ENCODE assay signal across 8 cellular contexts in the genomic region with DNA sequence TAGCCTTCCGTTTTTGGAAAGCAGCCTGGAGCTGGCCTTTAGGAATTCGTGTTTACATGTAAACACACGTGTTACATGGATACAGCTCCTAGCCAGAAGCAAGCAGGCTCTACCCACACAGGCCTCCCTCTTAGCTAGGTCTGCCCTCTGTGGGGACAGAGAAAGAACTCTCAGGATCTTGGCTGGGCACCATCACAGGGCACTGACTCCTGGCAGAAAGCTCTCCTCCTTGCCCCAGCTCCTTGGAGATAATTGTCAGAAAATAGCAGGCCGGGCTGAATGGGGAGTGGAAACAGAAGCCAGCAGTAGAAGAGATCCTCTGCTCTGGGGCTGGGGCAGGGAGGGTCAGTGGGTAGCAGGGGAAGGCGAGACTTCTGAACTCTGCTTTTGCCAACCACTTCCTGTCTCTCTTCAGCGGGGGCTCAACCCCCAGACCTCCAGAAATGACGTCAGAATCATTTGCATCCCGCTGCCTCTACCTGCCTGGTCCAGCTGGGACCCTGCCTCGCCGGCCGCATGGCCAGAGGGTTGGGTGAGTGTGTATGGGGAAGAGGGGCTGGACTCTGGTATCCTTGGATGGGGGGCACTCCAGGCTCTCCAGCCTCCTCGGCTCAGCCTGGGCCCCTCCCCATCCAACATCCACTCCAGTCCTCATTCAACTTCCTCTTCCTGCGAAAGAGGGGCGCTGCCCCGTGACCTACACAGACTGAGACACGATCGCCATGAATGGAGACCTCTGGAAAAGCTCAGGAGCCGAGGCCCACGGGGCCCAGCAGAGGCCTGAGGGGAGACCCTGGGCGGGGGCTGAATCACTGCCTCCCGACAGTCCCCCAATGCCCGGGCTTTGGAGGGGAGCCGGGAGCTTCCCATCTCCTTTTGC. TPM values are rescaled to one million over a fixed set of nuclear protein-coding genes. Genes with fewer than 3 reads are reported as not detected.
DNase-seq lines count a peak whose midpoint lies in the region; ATAC-seq and TF ChIP-seq lines count a peak whose summit lies in the region.

No MANE protein-coding gene starts in this region.

- H3K9me3 Mint-ChIP-seq in naive B cell: peaks cover 0 to 15% (median 1%) of the 10 kb centered on the region in 7 donors

- intact Hi-C loops in dorsolateral prefrontal cortex (cut with DNase I): no loop called here

- H3K27me3 Mint-ChIP-seq in naive B cell: peaks cover 86 to 91% (median 87%) of the 10 kb centered on the region in 3 donors

- peak; percentile 56 for DNase-seq in GM12864 (ENCODE audit: low read depth)
- DNase-seq in LNCaP clone FGC (ENCODE audit: low read depth): no peak
- DNase-seq in dorsolateral prefrontal cortex: no peak
- peak; percentile 50 for DNase-seq in naive B cell
- no peak for DNase-seq in activated effector memory CD4-positive, alpha-beta T cell treated with anti-CD3 and anti-CD28 coated beads, Interleukin-2, amount 50 U/mL, for 16 hours
- DNase-seq in DMS153 (lab: John Stamatoyannopoulos, UW): no peak
- no peak for DNase-seq in SW 1271 (lab: John Stamatoyannopoulos, UW)

- peak overlapping the region; percentile 81 to 95 (median 90) for H3K4me3 Mint-ChIP-seq in naive B cell

- peaks cover 13 to 99% (median 95%) of the 10 kb centered on the region in 45 donors for H3K27me3 ChIP-seq in dorsolateral prefrontal cortex

- TF ChIP-seq CTCF in GM12864 (IDR thresholded peaks at IDR 0.05; ENCODE audit: low read depth, low read length, missing control alignments) (no peak), LNCaP clone FGC (IDR thresholded peaks at IDR 0.05; ENCODE audit: control insufficient read depth, extremely low read depth, insufficient read depth) (peak; percentile 11; the same call in 1 of the 2 replicates), dorsolateral prefrontal cortex (IDR thresholded peaks at IDR 0.05 in 54 of 56, conservative IDR thresholded peaks at IDR 0.05 in 2 of 56; ENCODE audit: low read depth in 1 of 56, partially characterized antibody in 56 of 56) (no peak)

- H3K36me3 Mint-ChIP-seq in naive B cell: peaks cover 0 to 21% of the 10 kb centered on the region in 2 donors

- ATAC-seq in GM21515 (IDR thresholded peaks at IDR 0.05; ENCODE audit: unreplicated experiment) (peak; percentile 58), naive B cell (ENCODE audit: low read depth in 2 of 2) (peak; percentile 61 to 66)

- peak overlapping the region; percentile 86 for H3K4me3 ChIP-seq in GM12864 (ENCODE audit: low read depth, low read length)
- no peak overlapping the region for H3K4me3 ChIP-seq in LNCaP clone FGC (ENCODE audit: low read depth, low read length)
- H3K4me3 ChIP-seq in dorsolateral prefrontal cortex: peak overlapping the region in 46 of 59 donors; percentile 3 to 57 (median 36)

- peaks cover 28 to 50% (median 40%) of the 10 kb centered on the region in 3 donors for H3K4me1 Mint-ChIP-seq in naive B cell

- H3K27ac Mint-ChIP-seq in naive B cell: peak overlapping the region in 5 of 6 donors; percentile 72 to 97 (median 87)

- H3K27ac ChIP-seq in dorsolateral prefrontal cortex: peak overlapping the region in 14 of 59 donors; percentile 15 to 63 (median 34)

RNA-seq across cellular contexts. Expression of a gene that starts 0.7 kb away (rescaled TPM):
- total RNA-seq in dorsolateral prefrontal cortex: under 1 TPM in 17 of 120 experiments, not detected in 103; 0.28 to 0.72 (median 0.45) TPM
- polyA plus RNA-seq in naive B cell (ENCODE audit: low read depth in 6 of 6): 1 to 10 TPM in 1 of 6 donors, under 1 TPM in 4, not detected in 1; 0.17 to 1.0 (median 0.42) TPM

RNA-seq across cellular contexts. Expression of a gene that starts 20.1 kb away (rescaled TPM):
- total RNA-seq in dorsolateral prefrontal cortex: not detected
- not detected for polyA plus RNA-seq in naive B cell (ENCODE audit: low read depth in 6 of 6)

RNA-seq across cellular contexts. Expression of a gene that starts 24.7 kb away (rescaled TPM):
- not detected for total RNA-seq in dorsolateral prefrontal cortex
- not detected for polyA plus RNA-seq in naive B cell (ENCODE audit: low read depth in 6 of 6)

RNA-seq across cellular contexts. Expression of a gene that starts 44.2 kb away (rescaled TPM):
- not detected for total RNA-seq in dorsolateral prefrontal cortex
- not detected for polyA plus RNA-seq in naive B cell (ENCODE audit: low read depth in 6 of 6)

RNA-seq across cellular contexts. Expression of a gene that starts 53.0 kb away (rescaled TPM):
- total RNA-seq in dorsolateral prefrontal cortex: not detected
- not detected for polyA plus RNA-seq in naive B cell (ENCODE audit: low read depth in 6 of 6)

Comparison
In these comparisons a context has a peak if more than half of its experiments do, and no peak if none do; other contexts are left out.
1. DNase-seq: peak in GM12864 (single experiment) and naive B cell (single experiment); none in LNCaP clone FGC (single experiment), dorsolateral prefrontal cortex (0 of 10), activated effector memory CD4-positive, alpha-beta T cell treated with anti-CD3 and anti-CD28 coated beads, Interleukin-2, amount 50 U/mL, for 16 hours (single experiment), DMS153 (single experiment) and SW 1271 (0 of 2).